ENCODE assay signal across 13 cellular contexts in genomic region chr7:149202831-149203231, GRCh38. TPM values are rescaled to one million over a fixed set of nuclear protein-coding genes. Genes with fewer than 3 reads are reported as not detected.
DNase-seq lines count a peak whose midpoint lies in the region; ATAC-seq and TF ChIP-seq lines count a peak whose summit lies in the region.
"Had no signal": no experiment of that assay in that cellular context is flagged by ENCODE, and none has a peak within 500 bp of the region (broad histone marks: within the 10 kb centered on the region; RNA-seq: fewer than 3 reads in every experiment).

No MANE protein-coding gene starts in this region.

- H3K27me3 ChIP-seq in endodermal cell (ENCODE audit: control insufficient read depth, insufficient read depth, low read length, poor library complexity, severe bottlenecking) (no peaks in the 10 kb centered on the region), H7 (ENCODE audit: control insufficient read depth, insufficient read depth, low read length) (no peaks in the 10 kb centered on the region)
- H3K27me3 ChIP-seq: body of pancreas, Peyer's patch had no signal

- H3K9ac ChIP-seq in endodermal cell (ENCODE audit: extremely low read depth, low read length, poor library complexity, severe bottlenecking): no peak overlapping the region

- no peak overlapping the region for H3K4me3 Mint-ChIP-seq in activated naive CD8-positive, alpha-beta T cell treated with anti-CD3 and anti-CD28 coated beads, Interleukin-2, amount 10 ng/mL, durations not matched to agents 7 days and 5 days
- H3K4me3 Mint-ChIP-seq in activated naive CD8-positive, alpha-beta T cell treated with anti-CD3 and anti-CD28 coated beads for 36 hours: no peak overlapping the region
- no peak overlapping the region for H3K4me3 Mint-ChIP-seq in endodermal cell

- peaks cover 15% of the 10 kb centered on the region for H3K4me1 Mint-ChIP-seq in activated naive CD8-positive, alpha-beta T cell treated with anti-CD3 and anti-CD28 coated beads, Interleukin-2, amount 10 ng/mL, durations not matched to agents 7 days and 5 days
- peaks cover 16% of the 10 kb centered on the region for H3K4me1 Mint-ChIP-seq in activated naive CD8-positive, alpha-beta T cell treated with anti-CD3 and anti-CD28 coated beads for 36 hours
- no peaks in the 10 kb centered on the region for H3K4me1 Mint-ChIP-seq in endodermal cell

- H3K36me3 ChIP-seq in endodermal cell (ENCODE audit: control insufficient read depth, insufficient read depth, low read length) (peaks cover 78% of the 10 kb centered on the region), H7 (replicated peaks; ENCODE audit: control insufficient read depth, insufficient read depth, low read length) (peaks cover 50% of the 10 kb centered on the region)

- H3K27ac ChIP-seq in endodermal cell (ENCODE audit: low read depth, low read length): no peak overlapping the region
- H3K27ac ChIP-seq: body of pancreas, Peyer's patch had no signal

- H3K27me3 Mint-ChIP-seq in activated naive CD8-positive, alpha-beta T cell treated with anti-CD3 and anti-CD28 coated beads, Interleukin-2, amount 10 ng/mL, durations not matched to agents 7 days and 5 days: no peaks in the 10 kb centered on the region
- H3K27me3 Mint-ChIP-seq in activated naive CD8-positive, alpha-beta T cell treated with anti-CD3 and anti-CD28 coated beads for 36 hours: no peaks in the 10 kb centered on the region
- no peaks in the 10 kb centered on the region for H3K27me3 Mint-ChIP-seq in endodermal cell (ENCODE audit: insufficient read depth)

- H3K4me1 ChIP-seq in endodermal cell (ENCODE audit: control insufficient read depth, insufficient read depth, low read length): no peaks in the 10 kb centered on the region

- peaks cover 47% of the 10 kb centered on the region for H3K36me3 Mint-ChIP-seq in activated naive CD8-positive, alpha-beta T cell treated with anti-CD3 and anti-CD28 coated beads, Interleukin-2, amount 10 ng/mL, durations not matched to agents 7 days and 5 days
- H3K36me3 Mint-ChIP-seq in activated naive CD8-positive, alpha-beta T cell treated with anti-CD3 and anti-CD28 coated beads for 36 hours: peaks cover 46% of the 10 kb centered on the region
- peaks cover 83% of the 10 kb centered on the region for H3K36me3 Mint-ChIP-seq in endodermal cell (ENCODE audit: low read depth)

- H3K27ac Mint-ChIP-seq in activated naive CD8-positive, alpha-beta T cell treated with anti-CD3 and anti-CD28 coated beads, Interleukin-2, amount 10 ng/mL, durations not matched to agents 7 days and 5 days: peak overlapping the region; percentile 80
- no peak overlapping the region for H3K27ac Mint-ChIP-seq in activated naive CD8-positive, alpha-beta T cell treated with anti-CD3 and anti-CD28 coated beads for 36 hours
- no peak overlapping the region for H3K27ac Mint-ChIP-seq in endodermal cell

- no peaks in the 10 kb centered on the region for H3K9me3 ChIP-seq in endodermal cell (ENCODE audit: control insufficient read depth, low read length)
- H3K9me3 ChIP-seq: body of pancreas, Peyer's patch had no signal

- intact Hi-C loops in left ventricle myocardium superior (cut with micrococcal nuclease): no loop called here

- DNase-seq in activated naive CD8-positive, alpha-beta T cell treated with anti-CD3 and anti-CD28 coated beads, Interleukin-2, amount 10 ng/mL, durations not matched to agents 7 days and 5 days: no peak
- no peak for DNase-seq in activated naive CD8-positive, alpha-beta T cell treated with anti-CD3 and anti-CD28 coated beads for 36 hours
- peak; percentile 28 to 54 for DNase-seq in activated CD4-positive, alpha-beta T cell treated with anti-CD3 and anti-CD28 coated beads, Interleukin-2, amount 50 U/mL, for 48 hours
- DNase-seq in left ventricle myocardium superior (no peak), endodermal cell (no peak), H7 (no peak), middle frontal gyrus (ENCODE audit: extremely low spot score, low spot score) (no peak)
- DNase-seq in stimulated activated CD8-positive, alpha-beta memory T cell treated with anti-CD3 and anti-CD28 coated beads, Interleukin-4, amount 100 ng/mL, for 48 hours: peak; percentile 57
- DNase-seq: body of pancreas, foreskin melanocyte, NCI-H1436 treated with DMSO at 0.1 percent for 48 hours, NCI-H510A treated with DMSO at 0.1 percent for 48 hours, Peyer's patch had no signal

- POLR2A ChIA-PET in activated naive CD8-positive, alpha-beta T cell treated with anti-CD3 and anti-CD28 coated beads, Interleukin-2, amount 10 ng/mL, durations not matched to agents 7 days and 5 days (lab: Charles Lee): interaction anchor here (0.6 kb wide), 1 partner anchor 209 kb away, joined by 7 read pairs; no protein-coding TSS in a partner anchor

- 93 to 97% methylated on average over 3 to 6 of the region's 6 CpGs for WGBS in endodermal cell (ENCODE audit: insufficient coverage in 1 of 2, insufficient read length in 1 of 2), 2 experiments

- TF ChIP-seq CTCF in endodermal cell (conservative IDR thresholded peaks at IDR 0.05): no peak

- H3K4me3 ChIP-seq in endodermal cell (ENCODE audit: low read length) (no peak overlapping the region), H7 (ENCODE audit: insufficient read depth, low read depth, low read length) (no peak overlapping the region)
- H3K4me3 ChIP-seq: body of pancreas, Peyer's patch had no signal

- ATAC-seq in activated naive CD8-positive, alpha-beta T cell treated with anti-CD3 and anti-CD28 coated beads, Interleukin-2, amount 10 ng/mL, durations not matched to agents 7 days and 5 days (ENCODE audit: low read depth): peak; percentile 42
- ATAC-seq in left ventricle myocardium superior: peak; percentile 88
- ATAC-seq: body of pancreas had no signal

- H3K9me3 Mint-ChIP-seq in activated naive CD8-positive, alpha-beta T cell treated with anti-CD3 and anti-CD28 coated beads, Interleukin-2, amount 10 ng/mL, durations not matched to agents 7 days and 5 days: no peaks in the 10 kb centered on the region
- H3K9me3 Mint-ChIP-seq in activated naive CD8-positive, alpha-beta T cell treated with anti-CD3 and anti-CD28 coated beads for 36 hours: no peaks in the 10 kb centered on the region
- H3K9me3 Mint-ChIP-seq in endodermal cell: no peaks in the 10 kb centered on the region

RNA-seq across cellular contexts. Expression of gene ZNF282, which starts 7.5 kb away (rescaled TPM):
- 10 to 100 TPM; 24.7 to 26.2 TPM for total RNA-seq in activated naive CD8-positive, alpha-beta T cell treated with anti-CD3 and anti-CD28 coated beads, Interleukin-2, amount 10 ng/mL, durations not matched to agents 7 days and 5 days
- total RNA-seq in activated naive CD8-positive, alpha-beta T cell treated with anti-CD3 and anti-CD28 coated beads for 36 hours: 10 to 100 TPM; 30.7 to 30.8 TPM
- 14.5 TPM for total RNA-seq in left ventricle myocardium superior
- total RNA-seq in endodermal cell: 10 to 100 TPM; 28.8 to 29.8 TPM
- polyA plus RNA-seq in endodermal cell (2013, experiment 1 of 2): 21.3 TPM
- polyA plus RNA-seq in endodermal cell (2013, experiment 2 of 2): 19.3 TPM
- total RNA-seq in H7 (2014; rRNA removed; shearing (Covaris generic)): 32.8 and 34.1 TPM in 2 replicates

RNA-seq across cellular contexts. Expression of gene ZNF212, which starts 36.6 kb away (rescaled TPM):
- total RNA-seq in activated naive CD8-positive, alpha-beta T cell treated with anti-CD3 and anti-CD28 coated beads, Interleukin-2, amount 10 ng/mL, durations not matched to agents 7 days and 5 days: 10 to 100 TPM; 14.6 to 15.5 TPM
- total RNA-seq in activated naive CD8-positive, alpha-beta T cell treated with anti-CD3 and anti-CD28 coated beads for 36 hours: 10 to 100 TPM; 12.5 to 14.6 TPM
- total RNA-seq in left ventricle myocardium superior (5.2 TPM), endodermal cell (10 to 100 TPM; 15.8 to 17.6 TPM)
- polyA plus RNA-seq in endodermal cell (2013, experiment 1 of 2): 12.5 TPM
- 12.9 TPM for polyA plus RNA-seq in endodermal cell (2013, experiment 2 of 2)
- total RNA-seq in H7 (2014; rRNA removed; shearing (Covaris generic)): 9.7 and 10.7 TPM in 2 replicates

RNA-seq across cellular contexts. Expression of gene ZNF398, which starts 55.6 kb away (rescaled TPM):
- total RNA-seq in activated naive CD8-positive, alpha-beta T cell treated with anti-CD3 and anti-CD28 coated beads, Interleukin-2, amount 10 ng/mL, durations not matched to agents 7 days and 5 days: 10 to 100 TPM; 15.0 to 15.6 TPM
- total RNA-seq in activated naive CD8-positive, alpha-beta T cell treated with anti-CD3 and anti-CD28 coated beads for 36 hours: 10 to 100 TPM; 10.5 to 11.1 TPM
- total RNA-seq in left ventricle myocardium superior: 6.6 TPM
- 10 to 100 TPM; 13.4 to 21.2 TPM for total RNA-seq in endodermal cell
- polyA plus RNA-seq in endodermal cell (2013, experiment 1 of 2): 10.3 TPM
- 8.2 TPM for polyA plus RNA-seq in endodermal cell (2013, experiment 2 of 2)
- total RNA-seq in H7 (2014; rRNA removed; shearing (Covaris generic)): 43.0 and 55.2 TPM in 2 replicates

RNA-seq across cellular contexts. Expression of gene ZNF783, which starts 59.2 kb away (rescaled TPM):
- 10 to 100 TPM; 22.0 to 23.7 TPM for total RNA-seq in activated naive CD8-positive, alpha-beta T cell treated with anti-CD3 and anti-CD28 coated beads, Interleukin-2, amount 10 ng/mL, durations not matched to agents 7 days and 5 days
- total RNA-seq in activated naive CD8-positive, alpha-beta T cell treated with anti-CD3 and anti-CD28 coated beads for 36 hours: 10 to 100 TPM; 14.4 to 16.2 TPM
- total RNA-seq in left ventricle myocardium superior (4.8 TPM), endodermal cell (10 to 100 TPM; 12.1 to 13.2 TPM)
- polyA plus RNA-seq in endodermal cell (2013, experiment 1 of 2): 9.0 TPM
- 6.3 TPM for polyA plus RNA-seq in endodermal cell (2013, experiment 2 of 2)
- total RNA-seq in H7 (2014; rRNA removed; shearing (Covaris generic)): 3.2 and 6.1 TPM in 2 replicates

Comparison
In these comparisons a context has a peak if more than half of its experiments do, and no peak if none do; other contexts are left out.
1. DNase-seq: peak in activated CD4-positive, alpha-beta T cell treated with anti-CD3 and anti-CD28 coated beads, Interleukin-2, amount 50 U/mL, for 48 hours (2 of 2) and stimulated activated CD8-positive, alpha-beta memory T cell treated with anti-CD3 and anti-CD28 coated beads, Interleukin-4, amount 100 ng/mL, for 48 hours (single experiment); none in activated naive CD8-positive, alpha-beta T cell treated with anti-CD3 and anti-CD28 coated beads, Interleukin-2, amount 10 ng/mL, durations not matched to agents 7 days and 5 days (single experiment), activated naive CD8-positive, alpha-beta T cell treated with anti-CD3 and anti-CD28 coated beads for 36 hours (single experiment), left ventricle myocardium superior (single experiment), endodermal cell (single experiment), H7 (single experiment) and middle frontal gyrus (single experiment).